Comparison of ENCODE assay signal across 15 cellular contexts in the genomic region with DNA sequence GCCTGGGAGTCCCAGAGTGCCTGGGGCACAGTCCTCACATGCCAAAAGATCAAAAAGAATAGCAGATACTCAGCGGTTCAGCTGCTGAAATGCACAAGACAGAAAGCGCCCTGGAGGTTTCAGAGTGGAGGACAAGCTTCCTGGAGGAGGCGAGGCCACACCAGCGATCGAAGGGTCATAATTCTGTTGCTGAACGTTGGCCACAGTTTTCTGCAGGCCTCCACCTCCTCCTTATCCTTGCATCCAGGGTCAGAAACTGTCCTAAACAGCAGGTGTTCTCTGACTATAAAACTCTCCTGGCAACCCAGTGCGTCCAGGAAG.
DNase-seq lines count a peak whose midpoint lies in the region; ATAC-seq and TF ChIP-seq lines count a peak whose summit lies in the region.
"Had no signal": no experiment of that assay in that cellular context is flagged by ENCODE, and none has a peak within 500 bp of the region (broad histone marks: within the 10 kb centered on the region; RNA-seq: fewer than 3 reads in every experiment).

No MANE protein-coding gene starts in this region.

- no peaks in the 10 kb centered on the region; the same call in 1 of the 2 replicates for H3K27me3 Mint-ChIP-seq in WTC11 (ENCODE audit: low read depth)

- POLR2A ChIA-PET in WTC11 (lab: Charles Lee), result no interaction called here

- H3K9me3 Mint-ChIP-seq in WTC11, result peaks cover 13% of the 10 kb centered on the region

- WGBS in sigmoid colon, 2 donors, result 10 to 57% methylated on average over 7 of the region's 7 CpGs

- intact Hi-C loops in mucosa of descending colon (cut with DNase I, micrococcal nuclease), result no loop called here
- intact Hi-C loops in sigmoid colon (cut with DNase I), result no loop called here

- peaks cover 10% of the 10 kb centered on the region for H3K4me1 Mint-ChIP-seq in WTC11
- H3K4me1 Mint-ChIP-seq: CD4-positive, CD25-positive, alpha-beta regulatory T cell had no signal

- no peaks in the 10 kb centered on the region for H3K36me3 ChIP-seq in mucosa of descending colon (ENCODE audit: low read depth)
- H3K36me3 ChIP-seq in sigmoid colon, result no peaks in the 10 kb centered on the region
- H3K36me3 ChIP-seq: BLaER1 treated with 17β-estradiol and CSF1 and Interleukin-3, amounts not matched to agents 10 nM and 100 nM had no signal

- no peak for TF ChIP-seq EP300 in sigmoid colon (IDR thresholded peaks at IDR 0.05)

- CTCF ChIA-PET in WTC11 (lab: Charles Lee), result interaction anchor here (1.6 to 2.6 kb wide), 3 partner anchors 22 to 220 kb away, joined by 4 to 13 read pairs (median 5); a partner anchor contains a TSS

- no peak overlapping the region for H3K27ac Mint-ChIP-seq in WTC11
- H3K27ac Mint-ChIP-seq: CD4-positive, CD25-positive, alpha-beta regulatory T cell; GM23338; H9 had no signal

- no peak overlapping the region for H3K27ac ChIP-seq in sigmoid colon
- H3K27ac ChIP-seq: BLaER1 treated with 17β-estradiol and CSF1 and Interleukin-3, amounts not matched to agents 10 nM and 100 nM; HL-60 had no signal

- TF ChIP-seq CTCF in WTC11 (IDR thresholded peaks at IDR 0.05) (no peak), mucosa of descending colon (IDR thresholded peaks at IDR 0.05) (no peak), sigmoid colon (IDR thresholded peaks at IDR 0.05) (no peak)

- H3K4me3 ChIP-seq in mucosa of descending colon (no peak overlapping the region), sigmoid colon (no peak overlapping the region)
- H3K4me3 ChIP-seq: BLaER1 treated with 17β-estradiol and CSF1 and Interleukin-3, amounts not matched to agents 10 nM and 100 nM; GM23338 had no signal

- H3K4me1 ChIP-seq in mucosa of descending colon (ENCODE audit: low read depth), result peaks cover 11% of the 10 kb centered on the region
- no peaks in the 10 kb centered on the region for H3K4me1 ChIP-seq in sigmoid colon

- no peak overlapping the region for H3K4me3 Mint-ChIP-seq in WTC11
- H3K4me3 Mint-ChIP-seq: CD4-positive, CD25-positive, alpha-beta regulatory T cell; GM23338; H9 had no signal

- H3K27me3 ChIP-seq in sigmoid colon, result peaks cover 0 to 20% (median 0%) of the 10 kb centered on the region in 3 donors
- H3K27me3 ChIP-seq: BLaER1 treated with 17β-estradiol and CSF1 and Interleukin-3, amounts not matched to agents 10 nM and 100 nM had no signal

- no peak for TF ChIP-seq POLR2A in sigmoid colon (IDR thresholded peaks at IDR 0.05)

- no peak for ATAC-seq in WTC11
- peak; percentile 87 for ATAC-seq in mucosa of descending colon
- no peak for ATAC-seq in activated CD4-positive, CD25-positive, alpha-beta regulatory T cell treated with anti-CD3 and anti-CD28 coated beads, Interleukin-2, amount 50 U/mL, for 24 hours
- no peak for ATAC-seq in HG03039 (IDR thresholded peaks at IDR 0.05; ENCODE audit: unreplicated experiment)

- no peaks in the 10 kb centered on the region; the same call in 1 of the 2 replicates for H3K36me3 Mint-ChIP-seq in WTC11
- H3K36me3 Mint-ChIP-seq: CD4-positive, CD25-positive, alpha-beta regulatory T cell had no signal

- no peaks in the 10 kb centered on the region for H3K9me3 ChIP-seq in mucosa of descending colon
- H3K9me3 ChIP-seq in sigmoid colon, result peaks cover 0 to 8% (median 3%) of the 10 kb centered on the region in 4 donors

- DNase-seq in ELF-1 (ENCODE audit: low read depth, low spot score) (peak; percentile 66), WTC11 (ENCODE audit: low spot score) (no peak), mucosa of descending colon (peak in 2 of 3 donors; percentile 59 to 60), sigmoid colon (peak; percentile 30), RKO (ENCODE audit: low spot score) (no peak), amygdala (lab: John Stamatoyannopoulos, UW) (no peak)
- DNase-seq: ACHN; CD4-positive, CD25-positive, alpha-beta regulatory T cell; DMS53 had no signal

TF ChIP-seq in WTC11, 78 proteins besides CTCF, POLR2A, EP300 and RAD21:
- TF ChIP-seq ETV6 (CRISPR knock-in tag; IDR thresholded peaks at IDR 0.05) (no peak), NR1H2 (CRISPR knock-in tag; IDR thresholded peaks at IDR 0.05) (0 out of 2 replicates have a peak, but pooled peaks have one; percentile 3)

Comparison
In these comparisons a context has a peak if more than half of its experiments do, and no peak if none do; other contexts are left out.
1. DNase-seq: peak in ELF-1 (single experiment), mucosa of descending colon (2 of 3) and sigmoid colon (single experiment); none in WTC11 (single experiment), RKO (single experiment) and amygdala (0 of 56).